ENCODE assay signal across 7 cellular contexts in genomic region chr6:78845567-78845966, GRCh38.
"Had no signal": no experiment of that assay in that cellular context is flagged by ENCODE, and none has a peak within 500 bp of the region (broad histone marks: within the 10 kb centered on the region; RNA-seq: fewer than 3 reads in every experiment).

No MANE protein-coding gene starts in this region.

- H3K4me3 ChIP-seq: GM23338 had no signal

- H3K27ac Mint-ChIP-seq: GM23338, H9, IgD-negative memory B cell had no signal

- H3K4me3 Mint-ChIP-seq: GM23338, H9, IgD-negative memory B cell had no signal

- H3K27ac ChIP-seq: HL-60 had no signal

- H3K27me3 Mint-ChIP-seq: IgD-negative memory B cell had no signal

- ATAC-seq: GM23338, HepG2 had no signal

- DNase-seq: H9, HCEC 1CT, KBM-7 had no signal

- H3K9me3 Mint-ChIP-seq: GM23338, H9, IgD-negative memory B cell had no signal
